ENCODE assay signal across 2 cellular contexts in genomic region chr19:40810160-40810559, GRCh38.
A peak's percentile ranks its signal among the peaks of the same experiment; 100 is the strongest.
TF ChIP-seq lines count a peak whose summit lies in the region.

No MANE protein-coding gene starts in this region.

TF ChIP-seq in K562, 482 proteins besides CTCF, POLR2A, EP300 and RAD21:
- 0 out of 2 replicates have a peak, but pooled peaks have one; percentile 5 for TF ChIP-seq MAX (CRISPR knock-in tag; IDR thresholded peaks at IDR 0.05)
- no peak for TF ChIP-seq BRD4 (IDR thresholded peaks at IDR 0.05)
- TF ChIP-seq SAFB (IDR thresholded peaks at IDR 0.05; ENCODE audit: borderline replicate concordance, low read depth, low read length), result no peak
- TF ChIP-seq POLR3A (IDR thresholded peaks at IDR 0.05; ENCODE audit: borderline replicate concordance, extremely low read depth, insufficient read depth, insufficient read length), result no peak
- peak; percentile 13 for TF ChIP-seq SAP30 (IDR thresholded peaks at IDR 0.05; ENCODE audit: borderline replicate concordance, insufficient read depth, low read depth, low read length, poor library complexity, severe bottlenecking)
- TF ChIP-seq, protein P1, sequence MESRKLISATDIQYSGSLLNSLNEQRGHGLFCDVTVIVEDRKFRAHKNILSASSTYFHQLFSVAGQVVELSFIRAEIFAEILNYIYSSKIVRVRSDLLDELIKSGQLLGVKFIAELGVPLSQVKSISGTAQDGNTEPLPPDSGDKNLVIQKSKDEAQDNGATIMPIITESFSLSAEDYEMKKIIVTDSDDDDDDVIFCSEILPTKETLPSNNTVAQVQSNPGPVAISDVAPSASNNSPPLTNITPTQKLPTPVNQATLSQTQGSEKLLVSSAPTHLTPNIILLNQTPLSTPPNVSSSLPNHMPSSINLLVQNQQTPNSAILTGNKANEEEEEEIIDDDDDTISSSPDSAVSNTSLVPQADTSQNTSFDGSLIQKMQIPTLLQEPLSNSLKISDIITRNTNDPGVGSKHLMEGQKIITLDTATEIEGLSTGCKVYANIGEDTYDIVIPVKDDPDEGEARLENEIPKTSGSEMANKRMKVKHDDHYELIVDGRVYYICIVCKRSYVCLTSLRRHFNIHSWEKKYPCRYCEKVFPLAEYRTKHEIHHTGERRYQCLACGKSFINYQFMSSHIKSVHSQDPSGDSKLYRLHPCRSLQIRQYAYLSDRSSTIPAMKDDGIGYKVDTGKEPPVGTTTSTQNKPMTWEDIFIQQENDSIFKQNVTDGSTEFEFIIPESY (CRISPR knock-in tag; IDR thresholded peaks at IDR 0.05), result 0 out of 2 replicates have a peak, but pooled peaks have one; percentile 1
- TF ChIP-seq JUND (IDR thresholded peaks at IDR 0.05; ENCODE audit: borderline replicate concordance, low read depth, low read length), result no peak
- no peak for TF ChIP-seq JUND (tag; IDR thresholded peaks at IDR 0.05; ENCODE audit: borderline replicate concordance, low read depth, low read length)
- no peak for TF ChIP-seq MTA3 (IDR thresholded peaks at IDR 0.05; ENCODE audit: borderline replicate concordance)
- TF ChIP-seq RCOR1 (IDR thresholded peaks at IDR 0.05; ENCODE audit: borderline replicate concordance in 1 of 2, low read depth in 2 of 2, low read length in 2 of 2), result no peak
- peak; percentile 72 for TF ChIP-seq ZNF24 (IDR thresholded peaks at IDR 0.05)
- TF ChIP-seq XRCC4 (IDR thresholded peaks at IDR 0.05; ENCODE audit: extremely low read depth, insufficient read depth, insufficient read length), result no peak
- no peak for TF ChIP-seq UBTF (IDR thresholded peaks at IDR 0.05; ENCODE audit: borderline replicate concordance in 1 of 2, low read depth in 2 of 2, low read length in 2 of 2)
- no peak for TF ChIP-seq MYBL2 (IDR thresholded peaks at IDR 0.05; ENCODE audit: low read depth)
- no peak for TF ChIP-seq MYBL2 (CRISPR knock-in tag; IDR thresholded peaks at IDR 0.05; ENCODE audit: borderline replicate concordance)
- TF ChIP-seq, protein P2, sequence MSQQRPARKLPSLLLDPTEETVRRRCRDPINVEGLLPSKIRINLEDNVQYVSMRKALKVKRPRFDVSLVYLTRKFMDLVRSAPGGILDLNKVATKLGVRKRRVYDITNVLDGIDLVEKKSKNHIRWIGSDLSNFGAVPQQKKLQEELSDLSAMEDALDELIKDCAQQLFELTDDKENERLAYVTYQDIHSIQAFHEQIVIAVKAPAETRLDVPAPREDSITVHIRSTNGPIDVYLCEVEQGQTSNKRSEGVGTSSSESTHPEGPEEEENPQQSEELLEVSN (IDR thresholded peaks at IDR 0.05; ENCODE audit: borderline replicate concordance in 1 of 2, extremely low read depth in 1 of 2, insufficient read depth in 1 of 2, insufficient read length in 1 of 2, low read depth in 1 of 2, low read length in 1 of 2, poor library complexity in 1 of 2, severe bottlenecking in 1 of 2), result no peak
- no peak for TF ChIP-seq U2AF1 (optimal IDR thresholded peaks at IDR 0.05; ENCODE audit: low read depth, low read length)
- no peak for TF ChIP-seq GTF2B (IDR thresholded peaks at IDR 0.05; ENCODE audit: extremely low read depth, insufficient read length)
- TF ChIP-seq ZFP1 (CRISPR knock-in tag; IDR thresholded peaks at IDR 0.05), result no peak
- 0 out of 2 replicates have a peak, but pooled peaks have one; percentile 7 for TF ChIP-seq ZNF263 (CRISPR knock-in tag; IDR thresholded peaks at IDR 0.05; ENCODE audit: borderline replicate concordance)

TF ChIP-seq in SK-N-SH, 30 proteins besides CTCF, POLR2A, EP300 and RAD21:
- TF ChIP-seq EZH2phosphoT487 (IDR thresholded peaks at IDR 0.05; ENCODE audit: borderline replicate concordance, low read depth) (no peak), REST (IDR thresholded peaks at IDR 0.05; ENCODE audit: low read depth, low read length) (no peak), NFIC (IDR thresholded peaks at IDR 0.05; ENCODE audit: borderline replicate concordance) (no peak), GATA2 (CRISPR knock-in tag; IDR thresholded peaks at IDR 0.05) (no peak), TCF12 (IDR thresholded peaks at IDR 0.05) (no peak), RCOR1 (IDR thresholded peaks at IDR 0.05; ENCODE audit: low read length) (no peak), PBX3 (IDR thresholded peaks at IDR 0.05) (no peak)
